27 cellular contexts compared by ENCODE assay signal in the genomic region with DNA sequence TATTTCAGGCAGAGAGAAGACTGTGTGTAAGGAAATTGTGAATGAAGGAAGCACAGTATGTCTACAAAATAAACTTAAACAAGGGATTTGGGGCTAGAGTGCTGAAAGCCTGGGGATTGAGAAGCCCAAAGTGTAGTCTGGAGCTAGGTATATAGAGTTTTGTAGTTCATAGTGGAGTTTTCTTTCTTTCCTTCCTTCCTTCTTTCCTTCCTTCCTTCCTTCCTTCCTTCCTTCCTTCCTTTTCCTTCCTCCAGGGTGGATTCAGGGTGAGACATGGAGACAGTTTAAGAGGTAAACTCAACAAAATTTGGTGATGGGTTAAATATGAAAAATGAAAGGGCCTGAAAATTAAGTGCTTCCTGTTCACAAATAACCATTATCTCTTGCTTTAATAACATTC.
"Had no signal": no experiment of that assay in that cellular context is flagged by ENCODE, and none has a peak within 500 bp of the region (broad histone marks: within the 10 kb centered on the region; RNA-seq: fewer than 3 reads in every experiment).

No MANE protein-coding gene starts in this region.

- H3K27ac ChIP-seq: colonic mucosa, coronary artery, dorsolateral prefrontal cortex, epithelial cell of prostate, esophagus muscularis mucosa, esophagus squamous epithelium, foreskin keratinocyte, gastrocnemius medialis, gastroesophageal sphincter, heart left ventricle, heart right ventricle had no signal

- ATAC-seq: effector memory CD8-positive, alpha-beta T cell; esophagus mucosa; foreskin keratinocyte; gastrocnemius medialis; gastroesophageal sphincter; heart left ventricle; heart right ventricle had no signal

- H3K27me3 ChIP-seq: colonic mucosa, dorsolateral prefrontal cortex, esophagus muscularis mucosa, esophagus squamous epithelium, foreskin keratinocyte, gastrocnemius medialis, gastroesophageal sphincter, heart left ventricle, heart right ventricle had no signal

- H3K9me3 ChIP-seq: colonic mucosa, esophagus muscularis mucosa, esophagus squamous epithelium, gastrocnemius medialis, gastroesophageal sphincter had no signal

- H3K4me3 ChIP-seq: colonic mucosa, coronary artery, dorsolateral prefrontal cortex, esophagus muscularis mucosa, esophagus squamous epithelium, gastrocnemius medialis, gastroesophageal sphincter, heart left ventricle, heart right ventricle had no signal

- H3K4me1 ChIP-seq: colonic mucosa, foreskin keratinocyte, gastrocnemius medialis, heart left ventricle, heart right ventricle had no signal

- FAIRE-seq: colon, endometrium, endothelial cell of umbilical vein, frontal cortex had no signal

- DNase-seq: colonic mucosa; cortex of kidney; dermis blood vessel endothelial cell; dorsolateral prefrontal cortex; effector CD4-positive, alpha-beta T cell; effector CD8-positive, alpha-beta T cell; effector memory CD4-positive, alpha-beta T cell; effector memory CD8-positive, alpha-beta T cell; endodermal cell; esophagus squamous epithelium; foreskin fibroblast; foreskin keratinocyte; foreskin melanocyte; gastrocnemius medialis; glutamatergic neuron; head of caudate nucleus; heart left ventricle; heart right ventricle had no signal

- H3K36me3 ChIP-seq: colonic mucosa, esophagus muscularis mucosa, esophagus squamous epithelium, gastrocnemius medialis, gastroesophageal sphincter, heart left ventricle, heart right ventricle had no signal
